In the genomic region with DNA sequence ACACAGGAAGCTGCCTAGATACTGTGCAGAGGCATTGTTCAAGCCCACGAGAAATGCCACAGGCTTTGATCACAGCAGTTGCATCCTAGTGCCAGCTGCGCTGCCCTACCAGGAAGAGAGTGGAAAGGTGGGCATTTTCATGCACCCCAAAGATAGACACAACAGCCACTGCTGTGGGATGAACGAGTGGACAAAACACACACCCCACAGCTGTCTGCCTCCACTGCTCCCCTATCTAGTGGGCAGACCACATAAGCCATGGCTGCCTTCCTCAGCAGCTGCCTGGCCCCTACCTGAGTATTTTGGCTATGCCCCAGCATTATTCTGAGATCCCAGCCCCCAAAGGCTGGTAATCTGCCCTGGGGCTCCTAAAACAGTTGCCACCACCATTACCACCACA, we compare ENCODE assay signal across 26 cellular contexts.
"Had no signal": no experiment of that assay in that cellular context is flagged by ENCODE, and none has a peak within 500 bp of the region (broad histone marks: within the 10 kb centered on the region; RNA-seq: fewer than 3 reads in every experiment).

No MANE protein-coding gene starts in this region.

- H3K9ac ChIP-seq: KMS-11, SK-N-SH had no signal

- H3K9me3 Mint-ChIP-seq: activated naive CD4-positive, alpha-beta T cell treated with anti-CD3 and anti-CD28 coated beads, Interleukin-2, amount 50 U/mL, for 72 hours; activated naive CD8-positive, alpha-beta T cell treated with anti-CD3 and anti-CD28 coated beads, Interleukin-2, amount 50 U/mL, for 24 hours had no signal

- ATAC-seq: activated naive CD4-positive, alpha-beta T cell treated with anti-CD3 and anti-CD28 coated beads, Interleukin-2, amount 50 U/mL, for 72 hours; activated naive CD8-positive, alpha-beta T cell treated with anti-CD3 and anti-CD28 coated beads, Interleukin-2, amount 50 U/mL, for 24 hours; activated T-cell treated with anti-CD3 and anti-CD28 coated beads, Interleukin-2, amount 50 U/mL, for 72 hours; Panc1 had no signal

- H3K4me3 ChIP-seq: cardiac muscle cell, MG63, SJCRH30 had no signal

- H3K4me3 Mint-ChIP-seq: activated CD4-positive, alpha-beta memory T cell treated with anti-CD3 and anti-CD28 coated beads, Interleukin-2, amount 10 ng/mL, durations not matched to agents 7 days and 5 days; activated CD4-positive, alpha-beta T cell treated with anti-CD3 and anti-CD28 coated beads, Interleukin-2, amount 10 ng/mL, durations not matched to agents 7 days and 5 days; activated naive CD8-positive, alpha-beta T cell treated with anti-CD3 and anti-CD28 coated beads, Interleukin-2, amount 50 U/mL, for 24 hours; activated T-cell treated with anti-CD3 and anti-CD28 coated beads, Interleukin-2, amount 50 U/mL, for 72 hours; brain had no signal

- DNase-seq: activated CD4-positive, alpha-beta memory T cell treated with anti-CD3 and anti-CD28 coated beads, Interleukin-2, amount 10 ng/mL, durations not matched to agents 7 days and 5 days; activated CD4-positive, alpha-beta T cell treated with anti-CD3 and anti-CD28 coated beads, Interleukin-2, amount 10 ng/mL, durations not matched to agents 7 days and 5 days; activated CD4-positive, CD25-positive, alpha-beta regulatory T cell; activated naive CD4-positive, alpha-beta T cell treated with Interleukin-2 at 50 U/mL for 16 hours; activated naive CD8-positive, alpha-beta T cell treated with anti-CD3 and anti-CD28 coated beads, Interleukin-2, amount 50 U/mL, for 24 hours; activated T-cell treated with anti-CD3 and anti-CD28 coated beads, Interleukin-2, amount 50 U/mL, for 72 hours; amniotic stem cell; MG63; NCI-H1105; NCI-H1436; NCI-H1694 treated with DMSO at 0.1 percent for 48 hours; NCI-H2029 treated with DMSO at 0.1 percent for 48 hours; NCI-H510A treated with DMSO at 0.1 percent for 48 hours; NK-92 treated with Interleukin-12 subunit alpha and Interleukin-12 subunit beta, amount 100 ng/mL, for 24 hours; OCI-M1; Right ventricle myocardium superior; RPMI8226; SK-N-SH; T-helper 1 cell had no signal

- H3K27me3 ChIP-seq: cardiac muscle cell, MG63, SJCRH30 had no signal

- H3K36me3 ChIP-seq: cardiac muscle cell, MG63 had no signal

- H3K27me3 Mint-ChIP-seq: activated CD4-positive, alpha-beta memory T cell treated with anti-CD3 and anti-CD28 coated beads, Interleukin-2, amount 10 ng/mL, durations not matched to agents 7 days and 5 days; activated CD4-positive, alpha-beta T cell treated with anti-CD3 and anti-CD28 coated beads, Interleukin-2, amount 10 ng/mL, durations not matched to agents 7 days and 5 days; activated naive CD8-positive, alpha-beta T cell treated with anti-CD3 and anti-CD28 coated beads, Interleukin-2, amount 50 U/mL, for 24 hours; brain had no signal

- H3K9me3 ChIP-seq: MG63, SK-N-SH had no signal

- H3K36me3 Mint-ChIP-seq: activated naive CD4-positive, alpha-beta T cell treated with anti-CD3 and anti-CD28 coated beads, Interleukin-2, amount 50 U/mL, for 72 hours; brain had no signal

- H3K27ac ChIP-seq: cardiac muscle cell, KMS-11, SJCRH30, VCaP had no signal

- H3K4me1 ChIP-seq: SJCRH30 had no signal

- H3K27ac Mint-ChIP-seq: activated CD4-positive, alpha-beta memory T cell treated with anti-CD3 and anti-CD28 coated beads, Interleukin-2, amount 10 ng/mL, durations not matched to agents 7 days and 5 days; activated CD4-positive, alpha-beta T cell treated with anti-CD3 and anti-CD28 coated beads, Interleukin-2, amount 10 ng/mL, durations not matched to agents 7 days and 5 days; activated naive CD4-positive, alpha-beta T cell treated with anti-CD3 and anti-CD28 coated beads, Interleukin-2, amount 50 U/mL, for 72 hours; activated naive CD8-positive, alpha-beta T cell treated with anti-CD3 and anti-CD28 coated beads, Interleukin-2, amount 50 U/mL, for 24 hours; activated T-cell treated with anti-CD3 and anti-CD28 coated beads, Interleukin-2, amount 50 U/mL, for 72 hours had no signal

- H3K4me2 ChIP-seq: KMS-11, SK-N-SH had no signal

- H3K4me1 Mint-ChIP-seq: activated CD4-positive, alpha-beta memory T cell treated with anti-CD3 and anti-CD28 coated beads, Interleukin-2, amount 10 ng/mL, durations not matched to agents 7 days and 5 days; activated CD4-positive, alpha-beta T cell treated with anti-CD3 and anti-CD28 coated beads, Interleukin-2, amount 10 ng/mL, durations not matched to agents 7 days and 5 days; activated naive CD8-positive, alpha-beta T cell treated with anti-CD3 and anti-CD28 coated beads, Interleukin-2, amount 50 U/mL, for 24 hours had no signal
